ENCODE assay signal across 21 cellular contexts in the genomic region with DNA sequence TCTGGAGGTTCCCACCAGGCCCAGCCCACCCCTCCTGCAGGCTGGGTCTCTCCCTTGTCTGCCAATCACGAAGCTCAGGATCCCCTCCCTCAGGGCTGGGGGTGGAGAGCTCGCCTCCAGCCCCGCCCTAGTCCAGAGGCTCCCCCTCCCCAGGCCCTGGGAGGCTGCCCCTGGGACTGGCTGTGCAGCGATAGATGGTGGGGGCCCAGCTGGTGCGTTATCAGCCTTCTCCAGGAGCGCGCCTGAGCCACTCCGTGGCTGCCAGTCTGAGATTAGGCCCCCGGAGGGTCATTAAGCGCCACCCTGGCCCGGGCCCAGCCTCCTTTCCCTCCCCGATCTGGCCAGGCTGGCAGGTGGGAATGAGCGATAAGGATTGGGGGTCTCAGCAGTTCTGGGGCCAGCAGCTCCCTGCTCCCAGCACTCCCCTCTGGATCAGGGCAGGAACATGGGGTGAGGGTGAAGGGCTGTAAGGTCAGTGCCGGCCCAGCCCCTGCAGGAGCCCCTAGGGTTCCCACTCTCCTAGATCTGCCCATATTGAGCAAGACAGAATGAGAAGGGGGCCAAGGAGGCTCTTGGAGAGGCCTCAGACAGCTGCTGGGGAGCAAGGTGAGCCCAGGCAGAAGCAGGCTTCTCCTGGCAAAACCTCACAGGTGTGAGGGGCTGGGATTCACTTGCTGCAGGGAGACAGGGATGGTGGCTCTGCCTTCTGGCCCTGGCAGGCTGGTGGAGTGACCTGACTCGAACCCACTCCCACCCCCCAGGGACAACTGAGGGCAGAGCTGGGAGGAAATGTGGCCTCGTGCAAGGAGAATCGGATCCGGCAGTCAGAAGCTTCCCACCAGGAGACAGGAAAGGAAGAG. TPM values are rescaled to one million over a fixed set of nuclear protein-coding genes. Genes with fewer than 3 reads are reported as not detected.
DNase-seq lines count a peak whose midpoint lies in the region; ATAC-seq and TF ChIP-seq lines count a peak whose summit lies in the region.
"Had no signal": no experiment of that assay in that cellular context is flagged by ENCODE, and none has a peak within 500 bp of the region (broad histone marks: within the 10 kb centered on the region; RNA-seq: fewer than 3 reads in every experiment).

No MANE protein-coding gene starts in this region.

- no peak overlapping the region for H3K27ac Mint-ChIP-seq in glutamatergic neuron (ENCODE audit: unreplicated experiment)
- H3K27ac Mint-ChIP-seq in osteocyte (ENCODE audit: unreplicated experiment): no peak overlapping the region
- H3K27ac Mint-ChIP-seq: activated T-helper 2 cell treated with anti-CD3 and anti-CD28 coated beads, Interferon-gamma antibody, Interleukin-2, Interleukin-4, amounts not matched to agents 10 μg/mL and 5 μg/mL and 100 μg/mL, durations not matched to agents 14 hours and 24 hours and 36 hours; CD4-positive, alpha-beta T cell had no signal

- DNase-seq in NCI-H2227 (lab: John Stamatoyannopoulos, UW; ENCODE audit: unreplicated experiment) (peak; percentile 75), NCI-H2227 treated with DMSO at 0.1 percent for 48 hours (lab: John Stamatoyannopoulos, UW) (no peak), RWPE2 (ENCODE audit: low spot score) (peak; percentile 31), glutamatergic neuron (no peak), osteocyte (ENCODE audit: extremely low spot score, unreplicated experiment) (peak; percentile 78), globus pallidus (ENCODE audit: low spot score) (no peak)
- DNase-seq in stimulated activated CD4-positive, alpha-beta T cell treated with anti-CD3 and anti-CD28 coated beads, Interleukin-12 subunit alpha, Interleukin-12 subunit beta, amount 100 ng/mL, for 4 hours: no peak
- DNase-seq: CD4-positive, alpha-beta T cell; cerebellar nuclear complex; NCI-H1048; stimulated activated CD4-positive, alpha-beta T cell treated with anti-CD3 and anti-CD28 coated beads, Interleukin-4, amount 100 ng/mL, for 1 hour; stimulated activated CD8-positive, alpha-beta memory T cell treated with anti-CD3 and anti-CD28 coated beads, Interleukin-4, amount 100 ng/mL, for 48 hours had no signal

- no peaks in the 10 kb centered on the region for H3K4me1 ChIP-seq in RWPE2 (ENCODE audit: insufficient read depth, poor library complexity, severe bottlenecking)

- no peak overlapping the region for H3K27ac ChIP-seq in RWPE2 (ENCODE audit: poor library complexity, severe bottlenecking)
- H3K27ac ChIP-seq: adrenal gland, gastroesophageal sphincter, SJSA1, thyroid gland had no signal

- H3K36me3 Mint-ChIP-seq in glutamatergic neuron (ENCODE audit: unreplicated experiment) (no peaks in the 10 kb centered on the region), osteocyte (ENCODE audit: unreplicated experiment) (no peaks in the 10 kb centered on the region)

- H3K27me3 Mint-ChIP-seq in glutamatergic neuron (ENCODE audit: unreplicated experiment) (peaks cover 11% of the 10 kb centered on the region), osteocyte (ENCODE audit: unreplicated experiment) (peaks cover 5% of the 10 kb centered on the region)

- H3K9me3 Mint-ChIP-seq in glutamatergic neuron (ENCODE audit: unreplicated experiment): peaks cover 16% of the 10 kb centered on the region
- no peaks in the 10 kb centered on the region for H3K9me3 Mint-ChIP-seq in osteocyte (ENCODE audit: unreplicated experiment)
- H3K9me3 Mint-ChIP-seq: activated T-helper 2 cell treated with anti-CD3 and anti-CD28 coated beads, Interferon-gamma antibody, Interleukin-2, Interleukin-4, amounts not matched to agents 10 μg/mL and 5 μg/mL and 100 μg/mL, durations not matched to agents 14 hours and 24 hours and 36 hours; CD4-positive, alpha-beta T cell had no signal

- H3K27me3 ChIP-seq in RWPE2 (ENCODE audit: insufficient read depth, poor library complexity, severe bottlenecking): no peaks in the 10 kb centered on the region
- H3K27me3 ChIP-seq: SJSA1, thyroid gland had no signal

- H3K9me3 ChIP-seq in RWPE2 (ENCODE audit: severe bottlenecking): no peaks in the 10 kb centered on the region
- H3K9me3 ChIP-seq: adrenal gland, gastroesophageal sphincter, HAP-1, SJSA1, thyroid gland had no signal

- H3K4me3 ChIP-seq in RWPE2 (ENCODE audit: severe bottlenecking): no peak overlapping the region
- H3K4me3 ChIP-seq: adrenal gland, gastroesophageal sphincter, HAP-1, SJSA1, thyroid gland had no signal

- ATAC-seq in RWPE2 (ENCODE audit: low read depth) (no peak), GM18870 (IDR thresholded peaks at IDR 0.05; ENCODE audit: unreplicated experiment) (no peak)
- ATAC-seq: gastroesophageal sphincter had no signal

- peaks cover 19% of the 10 kb centered on the region for H3K4me1 Mint-ChIP-seq in glutamatergic neuron (ENCODE audit: low read depth, unreplicated experiment)
- peaks cover 12% of the 10 kb centered on the region for H3K4me1 Mint-ChIP-seq in osteocyte (ENCODE audit: unreplicated experiment)

- H3K4me3 Mint-ChIP-seq in glutamatergic neuron (ENCODE audit: unreplicated experiment): peak overlapping the region; percentile 43
- no peak overlapping the region for H3K4me3 Mint-ChIP-seq in osteocyte (ENCODE audit: unreplicated experiment)

- no peaks in the 10 kb centered on the region for H3K36me3 ChIP-seq in RWPE2 (ENCODE audit: low read depth)
- H3K36me3 ChIP-seq: adrenal gland, gastroesophageal sphincter, HAP-1, SJSA1, thyroid gland had no signal

- TF ChIP-seq CTCF in RWPE2 (IDR thresholded peaks at IDR 0.05; ENCODE audit: poor library complexity, severe bottlenecking) (no peak), glutamatergic neuron (IDR thresholded peaks at IDR 0.05; ENCODE audit: partially characterized antibody, unreplicated experiment) (no peak), osteocyte (IDR thresholded peaks at IDR 0.05) (no peak)

RNA-seq across cellular contexts. Expression of a gene that starts 8.5 kb away (rescaled TPM):
- total RNA-seq in glutamatergic neuron (ENCODE audit: unreplicated experiment) (not detected), osteocyte (not detected in 2 replicates)
- total RNA-seq: activated T-helper 2 cell treated with anti-CD3 and anti-CD28 coated beads, Interferon-gamma antibody, Interleukin-2, Interleukin-4, amounts not matched to agents 10 μg/mL and 5 μg/mL and 100 μg/mL, durations not matched to agents 14 hours and 24 hours and 36 hours; CD4-positive, alpha-beta T cell; SJSA1 had no signal

RNA-seq across cellular contexts. Expression of a gene that starts 44.1 kb away (rescaled TPM):
- 0.17 TPM for total RNA-seq in glutamatergic neuron (ENCODE audit: unreplicated experiment)
- total RNA-seq in osteocyte: not detected in 2 replicates
- total RNA-seq: A172; activated T-helper 2 cell treated with anti-CD3 and anti-CD28 coated beads, Interferon-gamma antibody, Interleukin-2, Interleukin-4, amounts not matched to agents 10 μg/mL and 5 μg/mL and 100 μg/mL, durations not matched to agents 14 hours and 24 hours and 36 hours; adrenal gland; CD4-positive, alpha-beta T cell; mononuclear cell; SJSA1; thyroid gland had no signal

RNA-seq across cellular contexts. Expression of a gene that starts 50.7 kb away (rescaled TPM):
- 2.1 TPM for total RNA-seq in glutamatergic neuron (ENCODE audit: unreplicated experiment)
- not detected in 2 replicates for total RNA-seq in osteocyte
- total RNA-seq: A172; activated T-helper 2 cell treated with anti-CD3 and anti-CD28 coated beads, Interferon-gamma antibody, Interleukin-2, Interleukin-4, amounts not matched to agents 10 μg/mL and 5 μg/mL and 100 μg/mL, durations not matched to agents 14 hours and 24 hours and 36 hours; CD4-positive, alpha-beta T cell; SJSA1 had no signal

Comparison
In these comparisons a context has a peak if more than half of its experiments do, and no peak if none do; other contexts are left out.
1. DNase-seq: peak in NCI-H2227 (single experiment), RWPE2 (single experiment) and osteocyte (single experiment); none in NCI-H2227 treated with DMSO at 0.1 percent for 48 hours (single experiment), glutamatergic neuron (single experiment), globus pallidus (single experiment) and stimulated activated CD4-positive, alpha-beta T cell treated with anti-CD3 and anti-CD28 coated beads, Interleukin-12 subunit alpha, Interleukin-12 subunit beta, amount 100 ng/mL, for 4 hours (single experiment).